ENCODE assay signal across 8 cellular contexts in the genomic region with DNA sequence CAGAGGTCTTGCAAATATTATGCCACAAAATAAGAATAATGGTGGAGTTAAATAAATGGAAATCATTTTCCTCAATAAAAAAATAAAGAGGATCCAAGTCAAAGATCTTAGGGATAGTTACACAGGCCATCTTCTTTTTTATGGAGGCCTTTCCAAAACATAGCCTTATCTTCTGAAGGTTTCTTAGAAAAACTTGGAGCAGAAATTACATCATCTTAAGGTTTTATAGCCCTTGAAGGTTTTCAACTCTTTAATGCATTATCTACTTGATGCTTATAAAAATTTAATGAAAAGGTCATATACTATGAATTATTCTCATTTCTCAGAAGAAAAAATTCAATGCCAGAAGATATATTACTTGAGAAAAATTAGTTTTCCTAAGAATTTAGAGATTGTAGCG.
"Had no signal": no experiment of that assay in that cellular context is flagged by ENCODE, and none has a peak within 500 bp of the region (broad histone marks: within the 10 kb centered on the region; RNA-seq: fewer than 3 reads in every experiment).

No MANE protein-coding gene starts in this region.

- H3K4me3 ChIP-seq: GM12878 had no signal

- FAIRE-seq: G401.6, GM12878, GM12891, GM12892, GM18507, GM19239 had no signal

- DNase-seq: GDM1, GF-D8 had no signal

- ATAC-seq: GM12878 had no signal
